In the genomic region with DNA sequence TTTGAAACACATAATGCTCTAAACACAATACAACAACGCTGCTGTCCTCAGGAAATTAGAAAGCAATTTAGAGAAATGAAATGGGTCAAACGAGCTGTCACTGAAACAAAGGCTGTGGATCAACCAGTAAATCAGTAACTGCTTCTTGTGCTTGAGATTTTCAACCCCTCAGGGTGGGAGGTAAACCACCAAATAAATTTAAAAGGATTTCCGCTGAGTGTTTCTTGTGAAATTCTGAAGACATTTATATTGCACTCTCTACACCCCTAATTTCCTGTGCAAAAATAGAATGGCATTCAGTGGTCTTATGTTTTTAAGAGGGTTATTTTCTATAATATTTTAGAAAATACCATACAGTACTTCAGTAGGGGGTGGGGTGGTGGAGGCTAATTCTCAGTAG, we compare ENCODE assay signal across 18 cellular contexts.
DNase-seq lines count a peak whose midpoint lies in the region; ATAC-seq and TF ChIP-seq lines count a peak whose summit lies in the region.
"Had no signal": no experiment of that assay in that cellular context is flagged by ENCODE, and none has a peak within 500 bp of the region (broad histone marks: within the 10 kb centered on the region; RNA-seq: fewer than 3 reads in every experiment).

No MANE protein-coding gene starts in this region.

- H3K36me3 ChIP-seq in BLaER1 (no peaks in the 10 kb centered on the region), SK-N-MC (ENCODE audit: insufficient read depth, low read length) (no peaks in the 10 kb centered on the region)

- peaks cover 16% of the 10 kb centered on the region for H3K27me3 Mint-ChIP-seq in type B pancreatic cell
- H3K27me3 Mint-ChIP-seq: CD4-positive, alpha-beta T cell; CD8-positive, alpha-beta memory T cell had no signal

- H3K4me3 Mint-ChIP-seq in type B pancreatic cell = no peak overlapping the region
- H3K4me3 Mint-ChIP-seq: CD14-positive monocyte; CD4-positive, alpha-beta T cell; CD8-positive, alpha-beta memory T cell had no signal

- H3K9me3 Mint-ChIP-seq in type B pancreatic cell = no peaks in the 10 kb centered on the region

- DNase-seq in NOMO-1 (lab: John Stamatoyannopoulos, UW; ENCODE audit: unreplicated experiment in 2 of 2) = peak; percentile 36 to 53
- peak; percentile 75 for DNase-seq in SK-N-MC (ENCODE audit: low read depth, low spot score)
- DNase-seq in retina = peak; percentile 36
- no peak for DNase-seq in activated CD4-positive, alpha-beta T cell treated with anti-CD3 and anti-CD28 coated beads, Interleukin-2, amount 50 U/mL, for 48 hours
- DNase-seq in type B pancreatic cell (ENCODE audit: extremely low spot score, unreplicated experiment) = no peak
- no peak for DNase-seq in stimulated activated CD8-positive, alpha-beta memory T cell treated with anti-CD3 and anti-CD28 coated beads, Interleukin-4, amount 100 ng/mL, for 48 hours
- DNase-seq: 8988T; CD4-positive, alpha-beta T cell; CD8-positive, alpha-beta memory T cell; DMS 273 treated with DMSO at 0.1 percent for 48 hours; DMS79 treated with DMSO at 0.1 percent for 48 hours; GF-D8; GOT3; HCEC 1CT had no signal

- no peak overlapping the region for H3K27ac ChIP-seq in BLaER1
- H3K27ac ChIP-seq in SK-N-MC = no peak overlapping the region
- H3K27ac ChIP-seq: A549 had no signal

- no peaks in the 10 kb centered on the region for H3K4me1 Mint-ChIP-seq in type B pancreatic cell (ENCODE audit: unreplicated experiment)
- H3K4me1 Mint-ChIP-seq: CD14-positive monocyte; CD8-positive, alpha-beta memory T cell had no signal

- H3K9me3 ChIP-seq in BLaER1 = peaks cover 18% of the 10 kb centered on the region
- peaks cover 3% of the 10 kb centered on the region; the same call in 1 of the 2 replicates for H3K9me3 ChIP-seq in SK-N-MC (ENCODE audit: low read depth, low read length)

- TF ChIP-seq CTCF in type B pancreatic cell (conservative IDR thresholded peaks at IDR 0.05) = no peak

- H3K9ac ChIP-seq in BLaER1 = no peak overlapping the region
- H3K9ac ChIP-seq in SK-N-MC (ENCODE audit: insufficient read length) = no peak overlapping the region

- H4K20me1 ChIP-seq in BLaER1 = no peaks in the 10 kb centered on the region

- H3K4me1 ChIP-seq in BLaER1 = peaks cover 10% of the 10 kb centered on the region
- H3K4me1 ChIP-seq: A549 had no signal

- no peak for ATAC-seq in HG03135 (IDR thresholded peaks at IDR 0.05; ENCODE audit: unreplicated experiment)
- ATAC-seq: A549 had no signal

- peak overlapping the region; percentile 39; the same call in 1 of the 2 replicates for H3K4me2 ChIP-seq in BLaER1
- H3K4me2 ChIP-seq: A549 had no signal

- H3K27ac Mint-ChIP-seq in type B pancreatic cell = no peak overlapping the region
- H3K27ac Mint-ChIP-seq: CD4-positive, alpha-beta T cell; CD8-positive, alpha-beta memory T cell had no signal

- no peaks in the 10 kb centered on the region for H3K27me3 ChIP-seq in BLaER1

- H3K36me3 Mint-ChIP-seq in type B pancreatic cell = no peaks in the 10 kb centered on the region
- H3K36me3 Mint-ChIP-seq: CD14-positive monocyte; CD8-positive, alpha-beta memory T cell had no signal

- H3K4me3 ChIP-seq in BLaER1 = no peak overlapping the region
- no peak overlapping the region for H3K4me3 ChIP-seq in SK-N-MC
- H3K4me3 ChIP-seq: A549 had no signal

Comparison
In these comparisons a context has a peak if more than half of its experiments do, and no peak if none do; other contexts are left out.
1. DNase-seq: peak in NOMO-1 (2 of 2), SK-N-MC (single experiment) and retina (single experiment); none in activated CD4-positive, alpha-beta T cell treated with anti-CD3 and anti-CD28 coated beads, Interleukin-2, amount 50 U/mL, for 48 hours (0 of 2), type B pancreatic cell (single experiment) and stimulated activated CD8-positive, alpha-beta memory T cell treated with anti-CD3 and anti-CD28 coated beads, Interleukin-4, amount 100 ng/mL, for 48 hours (single experiment).